In the genomic region with DNA sequence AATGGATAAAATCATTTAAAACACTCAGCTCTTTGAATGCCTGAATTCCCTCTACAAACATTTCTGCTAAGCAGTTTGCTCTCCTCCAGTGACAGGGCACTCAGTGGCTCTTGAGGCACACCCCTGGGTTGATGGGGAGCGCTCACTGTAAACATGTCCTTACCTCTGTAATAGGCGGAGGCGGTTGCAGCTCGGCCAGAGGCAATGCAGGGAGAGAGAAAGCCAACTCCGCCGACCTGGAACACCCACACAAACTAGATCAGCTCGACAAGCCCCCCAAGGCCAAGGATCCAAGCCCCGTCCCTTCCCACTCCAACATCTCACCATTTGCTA, we compare ENCODE assay signal across 8 cellular contexts. TPM values are rescaled to one million over a fixed set of nuclear protein-coding genes. Genes with fewer than 3 reads are reported as not detected.
DNase-seq lines count a peak whose midpoint lies in the region; ATAC-seq and TF ChIP-seq lines count a peak whose summit lies in the region.

No MANE protein-coding gene starts in this region.

- POLR2A ChIA-PET in activated CD4-positive, alpha-beta memory T cell treated with anti-CD3 and anti-CD28 coated beads, Interleukin-2, amount 10 ng/mL, durations not matched to agents 7 days and 5 days (lab: Charles Lee): interaction anchor here (0.9 to 2.8 kb wide), 16 partner anchors 11 to 363 kb away, joined by 3 to 30 read pairs (median 5); partner anchors contain the start of genes BRD8, CDC25C, EGR1 and HSPA9

- CTCF ChIA-PET in activated CD4-positive, alpha-beta memory T cell treated with anti-CD3 and anti-CD28 coated beads, Interleukin-2, amount 10 ng/mL, durations not matched to agents 7 days and 5 days (lab: Charles Lee): interaction anchor here (0.6 to 4.0 kb wide), 6 partner anchors 30 to 330 kb away, joined by 3 to 41 read pairs (median 4); partner anchors contain the start of genes BRD8, EGR1, ETF1 and KDM3B

- H3K9me3 ChIP-seq in gastrocnemius medialis: no peaks in the 10 kb centered on the region

- H3K27ac Mint-ChIP-seq in activated CD4-positive, alpha-beta memory T cell treated with anti-CD3 and anti-CD28 coated beads, Interleukin-2, amount 10 ng/mL, durations not matched to agents 7 days and 5 days: peak overlapping the region; percentile 92

- ATAC-seq in HG03066 (IDR thresholded peaks at IDR 0.05; ENCODE audit: low read depth, unreplicated experiment): peak; percentile 10
- peak; percentile 4 to 17 for ATAC-seq in left cardiac atrium
- peak; percentile 27 to 41 for ATAC-seq in gastrocnemius medialis

- TF ChIP-seq CTCF in gastrocnemius medialis (IDR thresholded peaks at IDR 0.05 in 4 of 5, conservative IDR thresholded peaks at IDR 0.05 in 1 of 5): no peak

- H3K27ac ChIP-seq in gastrocnemius medialis: peak overlapping the region; percentile 81 to 93 (median 86)

- H3K36me3 ChIP-seq in gastrocnemius medialis: peaks cover 0 to 7% of the 10 kb centered on the region in 2 donors

- peaks cover 24% of the 10 kb centered on the region for H3K4me1 Mint-ChIP-seq in activated CD4-positive, alpha-beta memory T cell treated with anti-CD3 and anti-CD28 coated beads, Interleukin-2, amount 10 ng/mL, durations not matched to agents 7 days and 5 days

- H3K36me3 Mint-ChIP-seq in activated CD4-positive, alpha-beta memory T cell treated with anti-CD3 and anti-CD28 coated beads, Interleukin-2, amount 10 ng/mL, durations not matched to agents 7 days and 5 days (ENCODE audit: low read depth): peaks cover 18% of the 10 kb centered on the region

- H3K9me3 Mint-ChIP-seq in activated CD4-positive, alpha-beta memory T cell treated with anti-CD3 and anti-CD28 coated beads, Interleukin-2, amount 10 ng/mL, durations not matched to agents 7 days and 5 days: no peaks in the 10 kb centered on the region

- in situ Hi-C loops in gastrocnemius medialis (cut with MboI; ENCODE audit: low sequenced_read_pairs in 4 of 4): loop anchor here in 2 of 4 donors (10.0 to 25.0 kb wide), 2 partner anchors 122 to 200 kb away; partner anchors contain the start of genes CDC25C (in 1 of the 2) and FAM53C (in 1 of the 2)

- peak overlapping the region; percentile 69 to 99 (median 95) for H3K4me3 ChIP-seq in gastrocnemius medialis

- H3K27me3 ChIP-seq in gastrocnemius medialis: no peaks in the 10 kb centered on the region

- DNase-seq in stimulated activated CD4-positive, alpha-beta T cell treated with anti-CD3 and anti-CD28 coated beads, Interleukin-4, amount 100 ng/mL, for 48 hours (ENCODE audit: low read depth in 2 of 2): peak; percentile 7 to 11
- DNase-seq in stimulated activated CD4-positive, alpha-beta T cell treated with anti-CD3 and anti-CD28 coated beads, Interleukin-2, amount 100 ng/mL, for 24 hours: no peak
- DNase-seq in activated CD4-positive, alpha-beta memory T cell treated with anti-CD3 and anti-CD28 coated beads, Interleukin-2, amount 10 ng/mL, durations not matched to agents 7 days and 5 days: no peak
- DNase-seq in left cardiac atrium (peak; percentile 23), gastrocnemius medialis (peak in 1 of 2 donors; percentile 11), HuH-7.5 (ENCODE audit: low spot score) (no peak), middle frontal gyrus (ENCODE audit: extremely low spot score, low spot score) (no peak)

- H3K27me3 Mint-ChIP-seq in activated CD4-positive, alpha-beta memory T cell treated with anti-CD3 and anti-CD28 coated beads, Interleukin-2, amount 10 ng/mL, durations not matched to agents 7 days and 5 days: no peaks in the 10 kb centered on the region

- no peak for TF ChIP-seq POLR2A in gastrocnemius medialis (IDR thresholded peaks at IDR 0.05)

- peak overlapping the region; percentile 99 for H3K4me3 Mint-ChIP-seq in activated CD4-positive, alpha-beta memory T cell treated with anti-CD3 and anti-CD28 coated beads, Interleukin-2, amount 10 ng/mL, durations not matched to agents 7 days and 5 days

- H3K4me1 ChIP-seq in gastrocnemius medialis: peaks cover 21 to 26% of the 10 kb centered on the region in 2 donors

- intact Hi-C loops in left cardiac atrium (cut with DNase I): no loop called here
- intact Hi-C loops in gastrocnemius medialis (cut with DNase I; ENCODE audit: low total_unique reads): loop anchor here (2.0 to 5.0 kb wide), 2 partner anchors 34 to 125 kb away; partner anchors contain the start of genes BRD8, FAM53C and KIF20A

RNA-seq across cellular contexts. Expression of gene CDC23, which starts 0.3 kb away (rescaled TPM):
- 10 to 100 TPM; 32.3 to 33.3 TPM for total RNA-seq in activated CD4-positive, alpha-beta memory T cell treated with anti-CD3 and anti-CD28 coated beads, Interleukin-2, amount 10 ng/mL, durations not matched to agents 7 days and 5 days
- 10 to 100 TPM; 15.3 to 18.0 TPM for total RNA-seq in left cardiac atrium
- 10 to 100 TPM in 2 of 4 donors, 1 to 10 TPM in 2; 7.7 to 11.7 (median 10.4) TPM for total RNA-seq in gastrocnemius medialis

RNA-seq across cellular contexts. Expression of gene KIF20A, which starts 33.9 kb away (rescaled TPM):
- total RNA-seq in activated CD4-positive, alpha-beta memory T cell treated with anti-CD3 and anti-CD28 coated beads, Interleukin-2, amount 10 ng/mL, durations not matched to agents 7 days and 5 days: 10 to 100 TPM; 50.7 to 55.7 TPM
- total RNA-seq in left cardiac atrium: 1 to 10 TPM in 1 of 2 donors, under 1 TPM in 1; 0.13 to 1.1 TPM
- under 1 TPM in 2 of 4 donors, not detected in 2; 0.75 to 0.89 TPM for total RNA-seq in gastrocnemius medialis

RNA-seq across cellular contexts. Expression of gene BRD8, which starts 34.4 kb away (rescaled TPM):
- 10 to 100 TPM; 62.9 to 72.7 TPM for total RNA-seq in activated CD4-positive, alpha-beta memory T cell treated with anti-CD3 and anti-CD28 coated beads, Interleukin-2, amount 10 ng/mL, durations not matched to agents 7 days and 5 days
- total RNA-seq in left cardiac atrium (10 to 100 TPM; 19.8 to 34.7 TPM), gastrocnemius medialis (10 to 100 TPM; 20.2 to 28.0 (median 24.1) TPM)

Comparison
In these comparisons a context has a peak if more than half of its experiments do, and no peak if none do; other contexts are left out.
1. DNase-seq: peak in stimulated activated CD4-positive, alpha-beta T cell treated with anti-CD3 and anti-CD28 coated beads, Interleukin-4, amount 100 ng/mL, for 48 hours (2 of 2) and left cardiac atrium (single experiment); none in stimulated activated CD4-positive, alpha-beta T cell treated with anti-CD3 and anti-CD28 coated beads, Interleukin-2, amount 100 ng/mL, for 24 hours (0 of 2), activated CD4-positive, alpha-beta memory T cell treated with anti-CD3 and anti-CD28 coated beads, Interleukin-2, amount 10 ng/mL, durations not matched to agents 7 days and 5 days (single experiment), HuH-7.5 (single experiment) and middle frontal gyrus (single experiment).
2. RNA of gene KIF20A, which starts 33.9 kb away (total RNA-seq): 50.7 to 55.7 TPM in activated CD4-positive, alpha-beta memory T cell treated with anti-CD3 and anti-CD28 coated beads, Interleukin-2, amount 10 ng/mL, durations not matched to agents 7 days and 5 days; 0.13 to 1.1 TPM in left cardiac atrium and 0.75 to 0.89 TPM in gastrocnemius medialis; every median in the first group is over 10 times any median in the second.
3. Peak in every context shown above with its lines, with median percentiles within 50 percentile points of each other: ATAC-seq.